In genomic region chr10:94123253-94123995, GRCh38 we compare ENCODE assay signal across 11 cellular contexts.
DNase-seq lines count a peak whose midpoint lies in the region; ATAC-seq and TF ChIP-seq lines count a peak whose summit lies in the region.
"Had no signal": no experiment of that assay in that cellular context is flagged by ENCODE, and none has a peak within 500 bp of the region (broad histone marks: within the 10 kb centered on the region; RNA-seq: fewer than 3 reads in every experiment).

No MANE protein-coding gene starts in this region.

- H3K9me3 ChIP-seq in RWPE2 (ENCODE audit: severe bottlenecking), result no peaks in the 10 kb centered on the region
- no peaks in the 10 kb centered on the region for H3K9me3 ChIP-seq in trophoblast cell (ENCODE audit: insufficient read depth, low read depth, low read length)

- H3K27ac ChIP-seq in RWPE2 (ENCODE audit: poor library complexity, severe bottlenecking), result peak overlapping the region; percentile 69
- H3K27ac ChIP-seq in foreskin keratinocyte, result no peak overlapping the region
- H3K27ac ChIP-seq in trophoblast cell (ENCODE audit: low read depth, low read length), result peak overlapping the region; percentile 38

- H3K4me3 Mint-ChIP-seq in stimulated activated naive B cell treated with anti-CD40 and anti-IgM and Interleukin-4, amounts not matched to agents 10 μg/mL and 1 μg/mL and 100 μg/mL, for 72 hours, result no peak overlapping the region
- H3K4me3 Mint-ChIP-seq: activated naive CD8-positive, alpha-beta T cell had no signal

- no peak overlapping the region for H4K91ac ChIP-seq in trophoblast cell (ENCODE audit: low read depth, low read length)

- no peak overlapping the region for H3K4me3 ChIP-seq in RWPE2 (ENCODE audit: severe bottlenecking)
- H3K4me3 ChIP-seq in trophoblast cell (ENCODE audit: low read depth, low read length), result no peak overlapping the region

- H3K18ac ChIP-seq in trophoblast cell (ENCODE audit: low read length), result no peak overlapping the region

- no peak overlapping the region for H2BK12ac ChIP-seq in trophoblast cell (ENCODE audit: low read length)

- no peak overlapping the region for H3K9ac ChIP-seq in trophoblast cell (ENCODE audit: low read length)

- peaks cover 0 to 6% of the 10 kb centered on the region in 2 donors for H3K27me3 Mint-ChIP-seq in stimulated activated naive B cell treated with anti-CD40 and anti-IgM and Interleukin-4, amounts not matched to agents 10 μg/mL and 1 μg/mL and 100 μg/mL, for 72 hours

- H3K9me3 Mint-ChIP-seq in stimulated activated naive B cell treated with anti-CD40 and anti-IgM and Interleukin-4, amounts not matched to agents 10 μg/mL and 1 μg/mL and 100 μg/mL, for 72 hours, result peaks cover 3% of the 10 kb centered on the region in 2 donors

- no peak overlapping the region for H3K14ac ChIP-seq in trophoblast cell (ENCODE audit: low read length)

- no peak overlapping the region for H2AFZ ChIP-seq in trophoblast cell (ENCODE audit: insufficient read depth, low read length, poor library complexity)

- no peak overlapping the region for H3K27ac Mint-ChIP-seq in stimulated activated naive B cell treated with anti-CD40 and anti-IgM and Interleukin-4, amounts not matched to agents 10 μg/mL and 1 μg/mL and 100 μg/mL, for 72 hours
- H3K27ac Mint-ChIP-seq: activated naive CD8-positive, alpha-beta T cell had no signal

- peak overlapping the region; percentile 3 for H3K4me2 ChIP-seq in trophoblast cell (ENCODE audit: low read length)

- no peaks in the 10 kb centered on the region for H3K27me3 ChIP-seq in RWPE2 (ENCODE audit: insufficient read depth, poor library complexity, severe bottlenecking)
- no peaks in the 10 kb centered on the region for H3K27me3 ChIP-seq in foreskin keratinocyte
- H3K27me3 ChIP-seq in trophoblast cell (ENCODE audit: insufficient read depth, low read length), result no peaks in the 10 kb centered on the region

- H2AK5ac ChIP-seq in trophoblast cell (ENCODE audit: low read length), result no peak overlapping the region

- no peak overlapping the region for H3K23ac ChIP-seq in trophoblast cell (ENCODE audit: low read length)

- no peak overlapping the region for H3K4ac ChIP-seq in trophoblast cell (ENCODE audit: low read depth, low read length)

- no peaks in the 10 kb centered on the region for H3K79me1 ChIP-seq in trophoblast cell (ENCODE audit: low read length)

- H4K12ac ChIP-seq in trophoblast cell (ENCODE audit: low read depth, low read length), result no peak overlapping the region

- H3K79me2 ChIP-seq in trophoblast cell (ENCODE audit: control insufficient read depth, insufficient read depth, low read length, poor library complexity), result no peaks in the 10 kb centered on the region

- H3K4me1 Mint-ChIP-seq in stimulated activated naive B cell treated with anti-CD40 and anti-IgM and Interleukin-4, amounts not matched to agents 10 μg/mL and 1 μg/mL and 100 μg/mL, for 72 hours, result no peaks in the 10 kb centered on the region

- ATAC-seq in RWPE2 (ENCODE audit: low read depth) (peak; percentile 99), foreskin keratinocyte (peak; percentile 91), HG03378 (IDR thresholded peaks at IDR 0.05; ENCODE audit: unreplicated experiment) (no peak)
- ATAC-seq in stimulated activated naive B cell treated with anti-CD40 and anti-IgM and Interleukin-4, amounts not matched to agents 10 μg/mL and 1 μg/mL and 100 μg/mL, for 72 hours (replicated peaks), result no peak

- H2BK120ac ChIP-seq in trophoblast cell (ENCODE audit: insufficient read depth, low read length, poor library complexity), result no peak overlapping the region

- no peak for TF ChIP-seq CTCF in RWPE2 (IDR thresholded peaks at IDR 0.05; ENCODE audit: poor library complexity, severe bottlenecking)
- no peak for TF ChIP-seq CTCF in foreskin keratinocyte (conservative IDR thresholded peaks at IDR 0.05)

- WGBS in trophoblast cell (ENCODE audit: extremely low coverage, insufficient coverage, insufficient read length), result no CpG with 5 or more reads among the region's 9 CpGs

- H2BK5ac ChIP-seq in trophoblast cell (ENCODE audit: low read depth, low read length, poor library complexity), result no peak overlapping the region

- H3K36me3 Mint-ChIP-seq in stimulated activated naive B cell treated with anti-CD40 and anti-IgM and Interleukin-4, amounts not matched to agents 10 μg/mL and 1 μg/mL and 100 μg/mL, for 72 hours, result no peaks in the 10 kb centered on the region
- H3K36me3 Mint-ChIP-seq: activated naive CD8-positive, alpha-beta T cell had no signal

- DNase-seq in ELF-1 (ENCODE audit: low read depth, low spot score), result peak; percentile 71
- no peak for DNase-seq in RWPE2 (ENCODE audit: low spot score)
- DNase-seq in foreskin keratinocyte, result peak; percentile 81 to 88
- DNase-seq in trophoblast cell, result peak; percentile 4 to 59
- no peak for DNase-seq in stimulated activated naive B cell treated with anti-CD40 and anti-IgM and Interleukin-4, amounts not matched to agents 10 μg/mL and 1 μg/mL and 100 μg/mL, for 72 hours
- no peak for DNase-seq in SHP77 (lab: John Stamatoyannopoulos, UW)
- DNase-seq in activated CD4-positive, CD25-positive, alpha-beta regulatory T cell (lab: John Stamatoyannopoulos, UW), result no peak
- DNase-seq: retina; stimulated activated naive CD4-positive, alpha-beta T cell had no signal

- H3K4me1 ChIP-seq in RWPE2 (ENCODE audit: insufficient read depth, poor library complexity, severe bottlenecking) (peaks cover 22% of the 10 kb centered on the region), foreskin keratinocyte (peaks cover 18% of the 10 kb centered on the region), trophoblast cell (ENCODE audit: control insufficient read depth in 1 of 2, insufficient read depth in 2 of 2, low read length in 2 of 2) (peaks cover 0 to 8% of the 10 kb centered on the region in 2 experiments)

- H4K8ac ChIP-seq in trophoblast cell (ENCODE audit: low read depth, low read length), result no peak overlapping the region

- no peaks in the 10 kb centered on the region for H3K36me3 ChIP-seq in RWPE2 (ENCODE audit: low read depth)
- no peaks in the 10 kb centered on the region for H3K36me3 ChIP-seq in trophoblast cell (ENCODE audit: control insufficient read depth in 1 of 2, insufficient read depth in 2 of 2, low read length in 2 of 2)

Comparison
In these comparisons a context has a peak if more than half of its experiments do, and no peak if none do; other contexts are left out.
1. DNase-seq: peak in ELF-1 (single experiment), foreskin keratinocyte (2 of 2) and trophoblast cell (2 of 2); none in RWPE2 (single experiment), stimulated activated naive B cell treated with anti-CD40 and anti-IgM and Interleukin-4, amounts not matched to agents 10 μg/mL and 1 μg/mL and 100 μg/mL, for 72 hours (single experiment), SHP77 (0 of 2) and activated CD4-positive, CD25-positive, alpha-beta regulatory T cell (0 of 4).
2. ATAC-seq: peak in RWPE2 (single experiment) and foreskin keratinocyte (single experiment); none in HG03378 (single experiment) and stimulated activated naive B cell treated with anti-CD40 and anti-IgM and Interleukin-4, amounts not matched to agents 10 μg/mL and 1 μg/mL and 100 μg/mL, for 72 hours (0 of 2).